Comparison of ENCODE assay signal across 25 cellular contexts in the genomic region with DNA sequence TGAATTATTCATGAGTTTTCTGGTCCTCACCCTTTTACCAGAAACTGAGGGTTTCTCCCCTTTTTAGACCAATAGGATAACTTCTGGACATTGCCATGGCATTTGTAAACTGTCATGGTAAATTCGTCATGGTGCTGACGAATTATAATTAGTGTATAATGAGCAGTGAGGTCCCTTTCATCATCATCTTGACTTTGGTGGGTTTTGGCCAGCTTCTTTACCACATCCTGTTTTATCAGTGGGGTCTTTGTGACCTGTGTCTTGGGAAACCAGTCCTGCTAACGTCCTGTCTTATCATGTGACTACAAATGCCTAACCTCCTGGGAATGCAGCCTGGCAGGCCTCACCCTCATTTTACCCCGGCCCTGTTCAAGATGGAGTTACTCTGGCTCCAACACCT.
DNase-seq lines count a peak whose midpoint lies in the region; ATAC-seq and TF ChIP-seq lines count a peak whose summit lies in the region.
"Had no signal": no experiment of that assay in that cellular context is flagged by ENCODE, and none has a peak within 500 bp of the region (broad histone marks: within the 10 kb centered on the region; RNA-seq: fewer than 3 reads in every experiment).

No MANE protein-coding gene starts in this region.

- H2AFZ ChIP-seq in GM23338, result no peak overlapping the region

- DNase-seq in EH (ENCODE audit: low read depth), result peak; percentile 70
- DNase-seq in M059J (ENCODE audit: low read depth), result peak; percentile 91
- peak; percentile 94 for DNase-seq in astrocyte of the cerebellum (ENCODE audit: low read depth)
- DNase-seq in foreskin melanocyte, result peak; percentile 99
- DNase-seq in right atrium auricular region (ENCODE audit: low spot score), result no peak
- no peak for DNase-seq in GM23338 (ENCODE audit: low spot score)
- DNase-seq: activated CD4-positive, alpha-beta T cell treated with anti-CD3 and anti-CD28 coated beads, Interleukin-2, amount 50 U/mL, for 4 hours; activated naive CD4-positive, alpha-beta T cell treated with anti-CD3 and anti-CD28 coated beads, Interleukin-2, amount 10 ng/mL, durations not matched to agents 7 days and 5 days; amniotic stem cell; CD4-positive, alpha-beta T cell; dorsolateral prefrontal cortex; glutamatergic neuron; midbrain; naive thymus-derived CD4-positive, alpha-beta T cell; NCI-H1092; NCI-H187 treated with DMSO at 0.1 percent for 48 hours; NCI-H524; NK-92 treated with Interleukin-12 subunit alpha and Interleukin-12 subunit beta, amount 100 ng/mL, for 24 hours; RPMI8226; stimulated activated naive CD8-positive, alpha-beta T cell treated with anti-CD3 and anti-CD28 coated beads, Interleukin-15, Interleukin-2, amounts not matched to agents 100 U/mL and 50 U/mL, for 24 hours; T-helper 1 cell; testis had no signal

- H3K27me3 ChIP-seq in right atrium auricular region (no peaks in the 10 kb centered on the region), GM23338 (ENCODE audit: insufficient read depth) (no peaks in the 10 kb centered on the region)
- H3K27me3 ChIP-seq: dorsolateral prefrontal cortex, testis had no signal

- H3K27ac Mint-ChIP-seq in GM23338, result no peak overlapping the region
- H3K27ac Mint-ChIP-seq: activated naive CD4-positive, alpha-beta T cell treated with anti-CD3 and anti-CD28 coated beads, Interleukin-2, amount 10 ng/mL, durations not matched to agents 7 days and 5 days; CD4-positive, alpha-beta T cell; naive thymus-derived CD4-positive, alpha-beta T cell had no signal

- H3K36me3 ChIP-seq in right atrium auricular region (no peaks in the 10 kb centered on the region), GM23338 (ENCODE audit: insufficient read depth) (no peaks in the 10 kb centered on the region)
- H3K36me3 ChIP-seq: HAP-1 had no signal

- no peaks in the 10 kb centered on the region for H3K4me1 ChIP-seq in right atrium auricular region
- no peaks in the 10 kb centered on the region for H3K4me1 ChIP-seq in GM23338 (ENCODE audit: insufficient read depth)
- H3K4me1 ChIP-seq: testis had no signal

- peaks cover 3% of the 10 kb centered on the region for H3K27me3 Mint-ChIP-seq in GM23338 (ENCODE audit: insufficient read depth, low read depth, poor library complexity)
- H3K27me3 Mint-ChIP-seq: activated naive CD4-positive, alpha-beta T cell treated with anti-CD3 and anti-CD28 coated beads, Interleukin-2, amount 10 ng/mL, durations not matched to agents 7 days and 5 days; CD4-positive, alpha-beta T cell had no signal

- no peak overlapping the region for H3K4me2 ChIP-seq in GM23338

- peaks cover 17% of the 10 kb centered on the region; the same call in 2 of the 3 replicates for H3K36me3 Mint-ChIP-seq in GM23338 (ENCODE audit: low read depth)
- H3K36me3 Mint-ChIP-seq: activated naive CD4-positive, alpha-beta T cell treated with anti-CD3 and anti-CD28 coated beads, Interleukin-2, amount 10 ng/mL, durations not matched to agents 7 days and 5 days; naive thymus-derived CD4-positive, alpha-beta T cell had no signal

- H3K4me3 ChIP-seq in astrocyte of the cerebellum (ENCODE audit: low read depth, low read length) (no peak overlapping the region), right atrium auricular region (no peak overlapping the region), GM23338 (no peak overlapping the region)
- H3K4me3 ChIP-seq: dorsolateral prefrontal cortex, HAP-1, skin epidermis, testis had no signal

- no peaks in the 10 kb centered on the region for H3K9me2 ChIP-seq in GM23338 (ENCODE audit: insufficient read depth)

- no peaks in the 10 kb centered on the region for H3K4me1 Mint-ChIP-seq in GM23338

- no peak overlapping the region for H3K4me3 Mint-ChIP-seq in GM23338
- H3K4me3 Mint-ChIP-seq: activated naive CD4-positive, alpha-beta T cell treated with anti-CD3 and anti-CD28 coated beads, Interleukin-2, amount 10 ng/mL, durations not matched to agents 7 days and 5 days; CD4-positive, alpha-beta T cell; naive thymus-derived CD4-positive, alpha-beta T cell had no signal

- H3K9me3 ChIP-seq in right atrium auricular region, result no peaks in the 10 kb centered on the region
- H3K9me3 ChIP-seq: HAP-1, testis had no signal

- H3K79me2 ChIP-seq in GM23338 (replicated peaks; ENCODE audit: insufficient read depth), result no peaks in the 10 kb centered on the region

- TF ChIP-seq CTCF in astrocyte of the cerebellum (IDR thresholded peaks at IDR 0.05; ENCODE audit: low read depth, low read length, missing control alignments) (no peak), right atrium auricular region (IDR thresholded peaks at IDR 0.05) (no peak), GM23338 (conservative IDR thresholded peaks at IDR 0.05; ENCODE audit: low read depth in 2 of 2) (no peak)

- H4K20me1 ChIP-seq in GM23338 (replicated peaks; ENCODE audit: insufficient read depth), result no peaks in the 10 kb centered on the region

- H3K9me3 Mint-ChIP-seq in GM23338, result peaks cover 39% of the 10 kb centered on the region
- H3K9me3 Mint-ChIP-seq: activated naive CD4-positive, alpha-beta T cell treated with anti-CD3 and anti-CD28 coated beads, Interleukin-2, amount 10 ng/mL, durations not matched to agents 7 days and 5 days; CD4-positive, alpha-beta T cell; naive thymus-derived CD4-positive, alpha-beta T cell had no signal

- H3K27ac ChIP-seq in right atrium auricular region, result no peak overlapping the region
- H3K27ac ChIP-seq in GM23338 (ENCODE audit: low read depth), result no peak overlapping the region
- H3K27ac ChIP-seq: dorsolateral prefrontal cortex, skin epidermis, testis had no signal

- in situ Hi-C loops in astrocyte of the cerebellum (cut with HindIII; ENCODE audit: low sequenced_read_pairs), result no loop called here

- ATAC-seq in GM23338 (no peak), HG03196 (IDR thresholded peaks at IDR 0.05; ENCODE audit: unreplicated experiment) (no peak)
- ATAC-seq: naive thymus-derived CD4-positive, alpha-beta T cell; stimulated activated naive CD8-positive, alpha-beta T cell treated with anti-CD3 and anti-CD28 coated beads, Interleukin-15, Interleukin-2, amounts not matched to agents 100 U/mL and 50 U/mL, for 24 hours had no signal

- H3F3A ChIP-seq in GM23338 (replicated peaks; ENCODE audit: low read depth), result no peaks in the 10 kb centered on the region

TF ChIP-seq in GM23338, 12 proteins besides CTCF, POLR2A, EP300 and RAD21 (continues in another document):
- TF ChIP-seq NANOG (IDR thresholded peaks at IDR 0.05; ENCODE audit: borderline replicate concordance) (no peak), STAT1 (IDR thresholded peaks at IDR 0.05; ENCODE audit: unreplicated experiment) (no peak)
- TF ChIP-seq, protein P1, sequence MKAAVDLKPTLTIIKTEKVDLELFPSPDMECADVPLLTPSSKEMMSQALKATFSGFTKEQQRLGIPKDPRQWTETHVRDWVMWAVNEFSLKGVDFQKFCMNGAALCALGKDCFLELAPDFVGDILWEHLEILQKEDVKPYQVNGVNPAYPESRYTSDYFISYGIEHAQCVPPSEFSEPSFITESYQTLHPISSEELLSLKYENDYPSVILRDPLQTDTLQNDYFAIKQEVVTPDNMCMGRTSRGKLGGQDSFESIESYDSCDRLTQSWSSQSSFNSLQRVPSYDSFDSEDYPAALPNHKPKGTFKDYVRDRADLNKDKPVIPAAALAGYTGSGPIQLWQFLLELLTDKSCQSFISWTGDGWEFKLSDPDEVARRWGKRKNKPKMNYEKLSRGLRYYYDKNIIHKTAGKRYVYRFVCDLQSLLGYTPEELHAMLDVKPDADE (IDR thresholded peaks at IDR 0.05), result no peak

Comparison
In these comparisons a context has a peak if more than half of its experiments do, and no peak if none do; other contexts are left out.
1. DNase-seq: peak in EH (single experiment), M059J (single experiment), astrocyte of the cerebellum (single experiment) and foreskin melanocyte (single experiment); none in right atrium auricular region (single experiment) and GM23338 (single experiment).